In the genomic region with DNA sequence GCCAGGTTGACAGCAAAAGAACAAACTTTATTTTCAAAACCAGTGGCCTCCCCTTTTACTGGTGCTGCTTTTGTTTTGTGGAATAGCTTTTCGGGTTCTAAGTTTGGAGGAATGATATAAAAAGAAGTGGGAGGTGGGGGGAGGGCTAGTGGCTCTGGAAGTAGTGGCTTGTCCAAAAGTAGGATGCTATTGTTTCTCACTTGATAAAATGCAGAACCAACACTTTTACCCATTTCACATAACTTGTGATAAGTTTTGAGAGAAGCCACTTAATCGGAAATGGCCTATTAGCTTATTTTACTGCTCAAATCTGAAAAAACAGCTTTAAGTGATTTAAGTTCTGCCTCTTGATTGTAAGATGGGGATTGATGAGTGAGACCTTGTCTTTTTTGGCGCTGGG, we compare ENCODE assay signal across 8 cellular contexts. TPM values are rescaled to one million over a fixed set of nuclear protein-coding genes. Genes with fewer than 3 reads are reported as not detected.
DNase-seq lines count a peak whose midpoint lies in the region; TF ChIP-seq lines count a peak whose summit lies in the region.

No MANE protein-coding gene starts in this region.

- no peaks in the 10 kb centered on the region for H3K36me3 ChIP-seq in A673 (ENCODE audit: insufficient read depth, low read length, poor library complexity, severe bottlenecking)
- H3K36me3 ChIP-seq in brain microvascular endothelial cell (replicated peaks): no peaks in the 10 kb centered on the region

- DNase-seq in A673 (ENCODE audit: low spot score): no peak
- no peak for DNase-seq in HL-60 (ENCODE audit: low read depth in 1 of 2, low spot score in 1 of 2)
- DNase-seq in brain microvascular endothelial cell: no peak
- DNase-seq in mesothelial cell of epicardium (ENCODE audit: low spot score in 2 of 2, unreplicated experiment in 2 of 2): no peak
- DNase-seq in NCI-H2171 treated with DMSO at 0.1 percent for 48 hours (lab: John Stamatoyannopoulos, UW): no peak
- no peak for DNase-seq in NCI-H69 (lab: John Stamatoyannopoulos, UW)
- no peak for DNase-seq in HEK293T (ENCODE audit: extremely low spot score)
- no peak for DNase-seq in foreskin melanocyte

- intact Hi-C loops in A673 (cut with micrococcal nuclease; ENCODE audit: unreplicated experiment): no loop called here

- CTCF ChIA-PET in A673 (lab: Charles Lee): interaction anchor here (1.3 kb wide), 1 partner anchor 61 kb away, joined by 4 read pairs; no protein-coding TSS in a partner anchor
- CTCF ChIA-PET in HEK293T (lab: Yijun Ruan, JAX): interaction anchor here (0.6 kb wide), 1 partner anchor 421 kb away, joined by 3 read pairs; no protein-coding TSS in a partner anchor

- peak overlapping the region; percentile 73 for H3K27ac ChIP-seq in A673 (ENCODE audit: low read depth, low read length, poor library complexity, severe bottlenecking)
- peak overlapping the region; percentile 77 for H3K27ac ChIP-seq in HL-60 (replicated peaks)
- peak overlapping the region; percentile 59 for H3K27ac ChIP-seq in brain microvascular endothelial cell

- H3K4me1 ChIP-seq in A673 (ENCODE audit: insufficient read depth, low read length, poor library complexity, severe bottlenecking): peaks cover 12% of the 10 kb centered on the region

- TF ChIP-seq CTCF in A673 (conservative IDR thresholded peaks at IDR 0.05; ENCODE audit: low read depth, low read length) (no peak), HL-60 (IDR thresholded peaks at IDR 0.05; ENCODE audit: insufficient read depth, low read length) (no peak), brain microvascular endothelial cell (IDR thresholded peaks at IDR 0.05; ENCODE audit: low read depth, low read length, missing control alignments) (no peak), mesothelial cell of epicardium (IDR thresholded peaks at IDR 0.05; ENCODE audit: unreplicated experiment) (no peak)

- H3K9me3 Mint-ChIP-seq in mesothelial cell of epicardium: no peaks in the 10 kb centered on the region

- H3K27me3 ChIP-seq in A673 (replicated peaks; ENCODE audit: insufficient read depth, low read depth, low read length, poor library complexity): no peaks in the 10 kb centered on the region
- H3K27me3 ChIP-seq in HL-60 (ENCODE audit: insufficient read depth, poor library complexity, severe bottlenecking): no peaks in the 10 kb centered on the region
- H3K27me3 ChIP-seq in brain microvascular endothelial cell (replicated peaks): no peaks in the 10 kb centered on the region

- TSS peak; percentile 56 for BruUV-seq in A673 (replicated peaks; lab: Mats Ljungman, UMichigan)

- POLR2A ChIA-PET in A673 (lab: Charles Lee; ENCODE audit: low non-redundant PET) (no interaction called here), HEK293T (lab: Yijun Ruan, JAX) (no interaction called here)

- H3K36me3 Mint-ChIP-seq in mesothelial cell of epicardium: peaks cover 3% of the 10 kb centered on the region

- no peaks in the 10 kb centered on the region for H3K27me3 Mint-ChIP-seq in mesothelial cell of epicardium (ENCODE audit: low read depth)

- peak overlapping the region; percentile 99 for H3K4me3 Mint-ChIP-seq in mesothelial cell of epicardium

- H3K27ac Mint-ChIP-seq in mesothelial cell of epicardium: peak overlapping the region; percentile 99

- H3K4me1 Mint-ChIP-seq in mesothelial cell of epicardium: peaks cover 24% of the 10 kb centered on the region

- in situ Hi-C loops in brain microvascular endothelial cell (cut with HindIII; ENCODE audit: low pct_ligation_motif_present, low sequenced_read_pairs): no loop called here

- H3K9me3 ChIP-seq in A673 (ENCODE audit: low read depth, low read length, poor library complexity, severe bottlenecking): no peaks in the 10 kb centered on the region

- H3K4me3 ChIP-seq in A673 (ENCODE audit: low read depth, low read length, poor library complexity, severe bottlenecking) (peak overlapping the region; percentile 85), HL-60 (replicated peaks; ENCODE audit: insufficient read depth, low read length) (peak overlapping the region; percentile 77), brain microvascular endothelial cell (ENCODE audit: low read depth, low read length) (peak overlapping the region; percentile 86)

TF ChIP-seq in HEK293T, 16 proteins besides CTCF, POLR2A, EP300 and RAD21:
- TF ChIP-seq FOXM1 (IDR thresholded peaks at IDR 0.05; ENCODE audit: borderline replicate concordance) (no peak), CTBP1 (IDR thresholded peaks at IDR 0.05; ENCODE audit: borderline replicate concordance) (no peak), ELF4 (IDR thresholded peaks at IDR 0.05) (no peak), HDGF (IDR thresholded peaks at IDR 0.05; ENCODE audit: borderline replicate concordance) (no peak)

RNA-seq across cellular contexts. Expression of gene STK38L, which starts 1.0 kb away (rescaled TPM):
- total RNA-seq in A673 (2021): 21.0 and 24.1 TPM in 2 replicates
- total RNA-seq in mesothelial cell of epicardium: 46.7 to 48.2 TPM (median 47.0 TPM) in 3 replicates
